2 cellular contexts compared by ENCODE assay signal in genomic region chr11:3041699-3042098, GRCh38.
TF ChIP-seq lines count a peak whose summit lies in the region.

No MANE protein-coding gene starts in this region.

TF ChIP-seq in liver, 16 proteins besides CTCF, POLR2A, EP300 and RAD21:
- TF ChIP-seq JUND (IDR thresholded peaks at IDR 0.05) (peak; percentile 42 to 73), YY1 (IDR thresholded peaks at IDR 0.05) (peak; percentile 86), FOXA2 (IDR thresholded peaks at IDR 0.05) (peak; percentile 54), ATF3 (IDR thresholded peaks at IDR 0.05) (no peak), SP1 (IDR thresholded peaks at IDR 0.05) (peak; percentile 87), GABPA (IDR thresholded peaks at IDR 0.05 in 1 of 2, conservative IDR thresholded peaks at IDR 0.05 in 1 of 2) (peak in 1 of 2 donors; percentile 67), REST (IDR thresholded peaks at IDR 0.05) (peak; percentile 40), HNF4G (IDR thresholded peaks at IDR 0.05) (peak; percentile 67), HNF4A (conservative IDR thresholded peaks at IDR 0.05) (peak; percentile 94 to 96), EGR1 (IDR thresholded peaks at IDR 0.05; ENCODE audit: low read depth in 2 of 2) (no peak), NR2F2 (IDR thresholded peaks at IDR 0.05) (no peak), ZBTB33 (IDR thresholded peaks at IDR 0.05) (no peak), RXRA (IDR thresholded peaks at IDR 0.05) (peak; percentile 95 to 98), MAX (IDR thresholded peaks at IDR 0.05) (peak; percentile 98), FOXA1 (IDR thresholded peaks at IDR 0.05) (peak; percentile 9), TAF1 (conservative IDR thresholded peaks at IDR 0.05) (no peak)

TF ChIP-seq in HepG2, 621 proteins besides CTCF, POLR2A, EP300 and RAD21:
- TF ChIP-seq ZNF460 (CRISPR knock-in tag; IDR thresholded peaks at IDR 0.05; ENCODE audit: borderline replicate concordance) = no peak
- no peak for TF ChIP-seq ATF6 (CRISPR knock-in tag; conservative IDR thresholded peaks at IDR 0.05)
- TF ChIP-seq RFX5 (IDR thresholded peaks at IDR 0.05; ENCODE audit: low read depth, low read length) = no peak
- TF ChIP-seq FOXP4 (CRISPR knock-in tag; IDR thresholded peaks at IDR 0.05) = no peak
- no peak for TF ChIP-seq SP1 (IDR thresholded peaks at IDR 0.05)
- no peak for TF ChIP-seq SP1 (CRISPR knock-in tag; IDR thresholded peaks at IDR 0.05)
- no peak for TF ChIP-seq NCOA5 (CRISPR knock-in tag; IDR thresholded peaks at IDR 0.05)
- no peak for TF ChIP-seq ZNF879 (CRISPR knock-in tag; IDR thresholded peaks at IDR 0.05)
- TF ChIP-seq GMEB1 (CRISPR knock-in tag; IDR thresholded peaks at IDR 0.05; ENCODE audit: borderline replicate concordance) = no peak
- TF ChIP-seq GZF1 (CRISPR knock-in tag; IDR thresholded peaks at IDR 0.05) = no peak
- no peak for TF ChIP-seq ZHX2 (IDR thresholded peaks at IDR 0.05; ENCODE audit: low read depth)
- TF ChIP-seq ZHX2 (CRISPR knock-in tag; IDR thresholded peaks at IDR 0.05; ENCODE audit: borderline replicate concordance) = no peak
- no peak for TF ChIP-seq ZNF75D (CRISPR knock-in tag; IDR thresholded peaks at IDR 0.05; ENCODE audit: borderline replicate concordance)
- TF ChIP-seq ZBTB33 (CRISPR knock-in tag; IDR thresholded peaks at IDR 0.05) = no peak
- TF ChIP-seq TFDP1 (CRISPR knock-in tag; IDR thresholded peaks at IDR 0.05; ENCODE audit: borderline replicate concordance) = no peak
- TF ChIP-seq ZBTB2 (CRISPR knock-in tag; IDR thresholded peaks at IDR 0.05; ENCODE audit: low read depth) = no peak
- TF ChIP-seq MAX (IDR thresholded peaks at IDR 0.05) = no peak
- no peak for TF ChIP-seq RFX1 (IDR thresholded peaks at IDR 0.05)
- no peak for TF ChIP-seq ZNF3 (CRISPR knock-in tag; IDR thresholded peaks at IDR 0.05)
